Comparison of ENCODE assay signal across 21 cellular contexts in the genomic region with DNA sequence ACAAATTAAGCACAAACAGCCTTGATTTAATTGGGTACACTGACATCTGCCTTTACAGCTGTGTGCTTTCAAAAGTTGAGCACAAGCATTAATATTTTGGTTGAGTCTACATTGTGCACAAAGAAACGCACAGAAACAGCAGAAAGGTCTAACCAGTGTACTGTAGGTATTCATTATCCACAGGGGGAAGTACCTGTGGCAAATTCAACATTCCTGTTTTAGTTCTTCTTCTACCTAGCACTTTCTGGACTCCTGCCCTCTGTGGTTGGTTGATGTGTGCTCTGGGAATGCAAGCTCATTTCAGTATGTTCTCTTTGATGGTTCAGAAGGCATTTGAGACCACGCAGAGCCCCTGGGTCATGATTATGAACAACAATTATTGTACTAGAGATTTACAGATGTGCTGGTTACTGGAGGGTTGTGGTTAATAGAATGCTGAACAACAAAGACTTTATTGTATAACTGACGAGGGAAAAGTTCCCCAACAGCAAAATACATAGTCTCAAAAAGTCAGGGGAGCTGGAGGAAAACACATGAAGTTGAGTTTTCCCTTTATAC. TPM values are rescaled to one million over a fixed set of nuclear protein-coding genes. Genes with fewer than 3 reads are reported as not detected.
A peak's percentile ranks its signal among the peaks of the same experiment; 100 is the strongest.
DNase-seq lines count a peak whose midpoint lies in the region; ATAC-seq lines count a peak whose summit lies in the region.
"Had no signal": no experiment of that assay in that cellular context is flagged by ENCODE, and none has a peak within 500 bp of the region (broad histone marks: within the 10 kb centered on the region; RNA-seq: fewer than 3 reads in every experiment).

No MANE protein-coding gene starts in this region.

- H4K91ac ChIP-seq in mesenchymal stem cell (ENCODE audit: low read length) = no peak overlapping the region

- H2BK5ac ChIP-seq in mesenchymal stem cell (ENCODE audit: low read depth, low read length, poor library complexity, severe bottlenecking) = no peak overlapping the region

- H2BK120ac ChIP-seq in mesenchymal stem cell (ENCODE audit: low read depth, low read length) = no peak overlapping the region

- H3K4ac ChIP-seq in mesenchymal stem cell (ENCODE audit: low read depth in 1 of 2, low read length in 2 of 2) = no peak overlapping the region

- no peaks in the 10 kb centered on the region for H3K4me1 ChIP-seq in mesenchymal stem cell (ENCODE audit: control insufficient read depth, insufficient read depth, low read depth, low read length)
- H3K4me1 ChIP-seq: BE2C had no signal

- H3K27ac ChIP-seq in caudate nucleus (ENCODE audit: low read depth, low read length) (peak overlapping the region; percentile 9), layer of hippocampus (ENCODE audit: low read depth, low read length) (peak overlapping the region; percentile 70), mesenchymal stem cell (ENCODE audit: low read length, poor library complexity, severe bottlenecking) (no peak overlapping the region)
- H3K27ac ChIP-seq: HL-60, RWPE1 had no signal

- no peaks in the 10 kb centered on the region for H3K79me1 ChIP-seq in mesenchymal stem cell (replicated peaks; ENCODE audit: low read length, poor library complexity, severe bottlenecking)

- H3K14ac ChIP-seq in mesenchymal stem cell (ENCODE audit: low read length in 2 of 2) = no peak overlapping the region

- H2AFZ ChIP-seq in mesenchymal stem cell (ENCODE audit: low read depth, low read length) = no peak overlapping the region

- no peaks in the 10 kb centered on the region for H3K36me3 ChIP-seq in mesenchymal stem cell (ENCODE audit: control insufficient read depth in 1 of 2, insufficient read depth in 2 of 2, low read depth in 1 of 2, low read length in 2 of 2)
- H3K36me3 ChIP-seq: BE2C had no signal

- DNase-seq in RPMI7951 (ENCODE audit: low read depth) (peak; percentile 32), caudate nucleus (lab: John Stamatoyannopoulos, UW) (no peak), superior temporal gyrus (ENCODE audit: extremely low spot score) (peak; percentile 71), mesenchymal stem cell (no peak)
- DNase-seq: BE2C; CD4-positive, alpha-beta T cell; DMS153; GDM1; IMR-90; NCI-H1048; NCI-H1436 treated with DMSO at 0.1 percent for 48 hours; NCI-H2029; NCI-H2171; NCI-H526; PC-3; SIG-M5 had no signal

- no peak for ATAC-seq in HG03457 (IDR thresholded peaks at IDR 0.05; ENCODE audit: unreplicated experiment)
- ATAC-seq in GM21619 (IDR thresholded peaks at IDR 0.05; ENCODE audit: unreplicated experiment) = no peak
- ATAC-seq: PC-3 had no signal

- H3K18ac ChIP-seq in mesenchymal stem cell (ENCODE audit: low read depth in 1 of 2, low read length in 2 of 2) = no peak overlapping the region

- H3K4me2 ChIP-seq in mesenchymal stem cell (ENCODE audit: low read length, poor library complexity, severe bottlenecking) = no peak overlapping the region

- no peak overlapping the region for H2AK5ac ChIP-seq in mesenchymal stem cell (ENCODE audit: low read length, severe bottlenecking)

- no peaks in the 10 kb centered on the region for H3K9me3 ChIP-seq in mesenchymal stem cell (ENCODE audit: control insufficient read depth, low read length)
- H3K9me3 ChIP-seq: BE2C had no signal

- H3K27me3 ChIP-seq in layer of hippocampus (ENCODE audit: control insufficient read depth, insufficient read depth, low read length) (no peaks in the 10 kb centered on the region), mesenchymal stem cell (ENCODE audit: control insufficient read depth in 1 of 2, insufficient read depth in 1 of 2, low read length in 2 of 2) (peaks cover 0 to 14% of the 10 kb centered on the region in 2 experiments)
- H3K27me3 ChIP-seq: BE2C had no signal

- no peak overlapping the region for H2BK12ac ChIP-seq in mesenchymal stem cell (ENCODE audit: low read length in 2 of 2)

- no peak overlapping the region for H3K23ac ChIP-seq in mesenchymal stem cell (ENCODE audit: low read length in 2 of 2)

- WGBS in mesenchymal stem cell = 95% methylated on average over 2 of the region's 3 CpGs

- no peak overlapping the region for H4K8ac ChIP-seq in mesenchymal stem cell (ENCODE audit: low read length)

- no peak overlapping the region for H3K9ac ChIP-seq in mesenchymal stem cell (ENCODE audit: low read length)

- no peak overlapping the region for H3K4me3 ChIP-seq in mesenchymal stem cell (ENCODE audit: insufficient read depth in 1 of 2, low read depth in 1 of 2, low read length in 2 of 2)

- no peak overlapping the region for H2BK15ac ChIP-seq in mesenchymal stem cell (ENCODE audit: low read depth, poor library complexity, severe bottlenecking)

RNA-seq across cellular contexts. Expression of a gene that starts 26.6 kb away (rescaled TPM):
- 4.0 and 5.4 TPM in 2 replicates for total RNA-seq in RPMI7951 (2014; rRNA removed; shearing (Covaris generic))
- polyA plus RNA-seq in mesenchymal stem cell (2013, experiment 1 of 2) = 36.4 TPM
- polyA plus RNA-seq in mesenchymal stem cell (2013, experiment 2 of 2) = 35.2 TPM
- total RNA-seq: CD4-positive, alpha-beta T cell; PC-3 had no signal

RNA-seq across cellular contexts. Expression of a gene that starts 40.4 kb away (rescaled TPM):
- 2.6 and 4.9 TPM in 2 replicates for total RNA-seq in RPMI7951 (2014; rRNA removed; shearing (Covaris generic))
- polyA plus RNA-seq in mesenchymal stem cell (2013, experiment 1 of 2) = 0.99 TPM
- 1.3 TPM for polyA plus RNA-seq in mesenchymal stem cell (2013, experiment 2 of 2)
- total RNA-seq: CD4-positive, alpha-beta T cell had no signal

Comparison
In these comparisons a context has a peak if more than half of its experiments do, and no peak if none do; other contexts are left out.
1. DNase-seq: peak in RPMI7951 (single experiment) and superior temporal gyrus (single experiment); none in caudate nucleus (0 of 61) and mesenchymal stem cell (single experiment).